Comparison of ENCODE assay signal across 2 cellular contexts in the genomic region with DNA sequence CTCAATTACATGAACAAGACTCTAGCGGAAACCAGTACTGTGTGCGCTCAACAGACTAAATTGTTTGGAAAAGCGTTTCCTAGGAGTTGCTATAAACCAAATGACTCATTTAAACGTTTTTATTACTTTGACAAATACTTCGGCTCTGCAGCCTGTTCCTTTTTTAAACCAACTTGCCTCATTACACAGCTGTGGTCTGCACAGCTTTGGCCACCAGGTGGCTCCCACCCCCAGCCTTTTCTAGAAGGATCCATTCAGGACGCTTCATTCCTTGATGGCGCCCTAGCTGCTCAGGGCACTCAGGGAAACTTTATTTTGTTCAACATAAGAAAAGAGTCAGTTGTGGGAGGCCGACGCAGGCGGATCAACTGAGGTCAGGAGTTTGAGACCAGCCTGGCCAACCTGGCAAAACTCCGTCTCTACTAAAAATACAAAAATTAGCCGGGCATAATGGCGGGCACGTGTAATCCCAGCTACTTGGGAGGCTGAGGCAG.
TF ChIP-seq lines count a peak whose summit lies in the region.

No MANE protein-coding gene starts in this region.

TF ChIP-seq in GM12891, 5 proteins besides CTCF, POLR2A, EP300 and RAD21:
- TF ChIP-seq TAF1 (IDR thresholded peaks at IDR 0.05; ENCODE audit: low read depth, low read length): no peak

TF ChIP-seq in IMR-90, 13 proteins besides CTCF, POLR2A, EP300 and RAD21:
- TF ChIP-seq RCOR1 (IDR thresholded peaks at IDR 0.05; ENCODE audit: insufficient replicate concordance, low read length) (no peak), BHLHE40 (IDR thresholded peaks at IDR 0.05; ENCODE audit: low read depth, low read length) (peak; percentile 44; the same call in 1 of the 2 replicates), FOS (IDR thresholded peaks at IDR 0.05; ENCODE audit: low read depth, low read length) (peak; percentile 74), SMC3 (IDR thresholded peaks at IDR 0.05; ENCODE audit: low read depth, low read length) (peak; percentile 98)
TF ChIP-seq in IMR-90: peak in this region for 3.
